ENCODE assay signal across 8 cellular contexts in the genomic region with DNA sequence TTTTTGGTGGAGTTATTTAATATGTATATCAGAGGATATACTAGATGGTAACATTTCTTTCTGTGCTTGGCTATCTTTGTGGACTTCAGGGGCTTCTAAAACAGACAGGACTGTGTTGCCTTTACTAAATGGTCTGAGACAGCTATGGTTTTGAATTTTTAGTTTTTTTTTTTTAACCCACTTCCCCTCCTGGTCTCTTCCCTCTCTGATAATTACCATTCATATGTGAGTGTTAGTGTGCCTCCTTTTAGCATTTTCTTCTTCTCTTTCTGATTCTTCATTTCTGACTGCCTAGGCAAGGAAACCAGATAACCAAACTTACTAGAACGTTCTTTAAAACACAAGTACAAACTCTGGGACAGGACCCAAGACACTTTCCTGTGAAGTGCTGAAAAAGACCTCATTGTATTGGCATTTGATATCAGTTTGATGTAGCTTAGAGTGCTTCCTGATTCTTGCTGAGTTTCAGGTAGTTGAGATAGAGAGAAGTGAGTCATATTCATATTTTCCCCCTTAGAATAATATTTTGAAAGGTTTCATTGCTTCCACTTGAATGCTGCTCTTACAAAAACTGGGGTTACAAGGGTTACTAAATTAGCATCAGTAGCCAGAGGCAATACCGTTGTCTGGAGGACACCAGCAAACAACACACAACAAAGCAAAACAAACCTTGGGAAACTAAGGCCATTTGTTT. TPM values are rescaled to one million over a fixed set of nuclear protein-coding genes. Genes with fewer than 3 reads are reported as not detected.
DNase-seq lines count a peak whose midpoint lies in the region; ATAC-seq, FAIRE-seq and TF ChIP-seq lines count a peak whose summit lies in the region.

No MANE protein-coding gene starts in this region.

- no peak overlapping the region for H2BK20ac ChIP-seq in H9 (ENCODE audit: low read depth, low read length, poor library complexity, severe bottlenecking)

- H2AFZ ChIP-seq in H9 (ENCODE audit: low read length) = no peak overlapping the region

- no peak overlapping the region for H3K4ac ChIP-seq in H9 (ENCODE audit: low read depth, low read length)

- H3K18ac ChIP-seq in H9 (ENCODE audit: insufficient read length, low read depth, low read length) = no peak overlapping the region

- no peak overlapping the region for H4K8ac ChIP-seq in H9 (replicated peaks; ENCODE audit: insufficient read length, low read depth, low read length)

- TF ChIP-seq CTCF in H9 (conservative IDR thresholded peaks at IDR 0.05) (no peak), RWPE2 (IDR thresholded peaks at IDR 0.05; ENCODE audit: poor library complexity, severe bottlenecking) (no peak), dorsolateral prefrontal cortex (IDR thresholded peaks at IDR 0.05 in 54 of 56, conservative IDR thresholded peaks at IDR 0.05 in 2 of 56; ENCODE audit: low read depth in 1 of 56, partially characterized antibody in 56 of 56) (no peak), uterus (IDR thresholded peaks at IDR 0.05) (no peak)

- peak overlapping the region in 2 of 3 experiments; percentile 46 to 65; a peak in 3 of 7 replicates for H3K27ac Mint-ChIP-seq in H9

- H3K27ac ChIP-seq in H9 (ENCODE audit: insufficient read length, low read depth, low read length) (no peak overlapping the region), RWPE2 (ENCODE audit: poor library complexity, severe bottlenecking) (peak overlapping the region; percentile 16), dorsolateral prefrontal cortex (peak overlapping the region in 1 of 59 donors; percentile 3), uterus (no peak overlapping the region)

- no peak overlapping the region for H3K23ac ChIP-seq in H9 (ENCODE audit: insufficient read length, low read depth, low read length)

- H2BK5ac ChIP-seq in H9 (ENCODE audit: insufficient read length, low read length) = no peak overlapping the region

- H3K36me3 ChIP-seq in RWPE2 (ENCODE audit: low read depth) = peaks cover 63% of the 10 kb centered on the region
- no peaks in the 10 kb centered on the region for H3K36me3 ChIP-seq in uterus

- H3K79me1 ChIP-seq in H9 (ENCODE audit: insufficient read depth, low read depth, low read length, poor library complexity, severe bottlenecking) = no peaks in the 10 kb centered on the region

- no peak overlapping the region for H2BK120ac ChIP-seq in H9 (ENCODE audit: low read depth, low read length, poor library complexity, severe bottlenecking)

- no peaks in the 10 kb centered on the region for H4K20me1 ChIP-seq in H9 (ENCODE audit: control insufficient read depth, insufficient read depth, insufficient read length)

- no peak overlapping the region for H3K9ac ChIP-seq in H9 (ENCODE audit: extremely low read depth, insufficient read length, low read length)

- H3K4me1 Mint-ChIP-seq in H9 = no peaks in the 10 kb centered on the region

- H3K4me2 ChIP-seq in H9 (ENCODE audit: insufficient read depth, insufficient read length, low read length) = no peak overlapping the region

- H3K4me3 Mint-ChIP-seq in H9 = no peak overlapping the region

- H2BK12ac ChIP-seq in H9 (ENCODE audit: insufficient read length, low read depth, low read length) = no peak overlapping the region

- H3K14ac ChIP-seq in H9 (ENCODE audit: insufficient read depth, low read length) = no peak overlapping the region

- H3K4me3 ChIP-seq in RWPE2 (ENCODE audit: severe bottlenecking) (no peak overlapping the region), dorsolateral prefrontal cortex (no peak overlapping the region), uterus (no peak overlapping the region)

- H3K23me2 ChIP-seq in H9 (ENCODE audit: insufficient read length, low read depth, low read length, poor library complexity, severe bottlenecking) = no peaks in the 10 kb centered on the region

- peaks cover 64 to 99% (median 97%) of the 10 kb centered on the region in 3 experiments for H3K36me3 Mint-ChIP-seq in H9 (ENCODE audit: insufficient read depth in 1 of 3, low read depth in 3 of 3)

- H2BK15ac ChIP-seq in H9 (ENCODE audit: low read depth, low read length) = no peak overlapping the region

- H3K9me3 ChIP-seq in H9 (ENCODE audit: control insufficient read depth, low read depth, low read length) (no peaks in the 10 kb centered on the region), RWPE2 (ENCODE audit: severe bottlenecking) (no peaks in the 10 kb centered on the region), uterus (no peaks in the 10 kb centered on the region)

- no peak for FAIRE-seq in urothelium cell line (lab: Jason Lieb, UNC)

- H3K27me3 ChIP-seq in H9 (ENCODE audit: insufficient read depth, low read length) = no peaks in the 10 kb centered on the region
- H3K27me3 ChIP-seq in RWPE2 (ENCODE audit: insufficient read depth, poor library complexity, severe bottlenecking) = no peaks in the 10 kb centered on the region
- no peaks in the 10 kb centered on the region for H3K27me3 ChIP-seq in dorsolateral prefrontal cortex
- no peaks in the 10 kb centered on the region for H3K27me3 ChIP-seq in uterus

- no peaks in the 10 kb centered on the region for H3K79me2 ChIP-seq in H9 (ENCODE audit: insufficient read depth, low read length)

- H3K4me1 ChIP-seq in H9 (ENCODE audit: insufficient read depth, low read length) (no peaks in the 10 kb centered on the region), RWPE2 (ENCODE audit: insufficient read depth, poor library complexity, severe bottlenecking) (no peaks in the 10 kb centered on the region), uterus (no peaks in the 10 kb centered on the region)

- no peak overlapping the region for H4K91ac ChIP-seq in H9 (ENCODE audit: insufficient read length, low read depth, low read length)

- intact Hi-C loops in dorsolateral prefrontal cortex (cut with DNase I) (no loop called here), uterus (cut with DNase I; ENCODE audit: low total_unique reads) (no loop called here)

- H2AK5ac ChIP-seq in H9 (ENCODE audit: insufficient read length, low read length) = no peak overlapping the region

- no peaks in the 10 kb centered on the region; the same call in 1 of the 2 replicates for H3K27me3 Mint-ChIP-seq in H9 (ENCODE audit: low read depth)

- H3T11ph ChIP-seq in H9 (ENCODE audit: low read length) = no peak overlapping the region

- no peak overlapping the region for H4K5ac ChIP-seq in H9 (ENCODE audit: insufficient read length, low read depth, low read length)

- TF ChIP-seq POLR2A in uterus (IDR thresholded peaks at IDR 0.05) = no peak

- no peak overlapping the region for H3K56ac ChIP-seq in H9 (ENCODE audit: insufficient read length, low read depth, low read length)

- no CpG with 5 or more reads among the region's 2 CpGs for whole genome bisulfite sequencing in H9 (ENCODE audit: extremely low coverage, insufficient read length, low lambda C conversion rate)

- ATAC-seq in GM18517 (IDR thresholded peaks at IDR 0.05; ENCODE audit: unreplicated experiment) (peak; percentile 63), RWPE2 (ENCODE audit: low read depth) (peak; percentile 44; the same call in 2 of the 3 replicates)

- DNase-seq in H9 (no peak), RWPE2 (ENCODE audit: low spot score) (no peak), kidney tubule cell (ENCODE audit: low spot score) (peak; percentile 77), dorsolateral prefrontal cortex (no peak), urothelium cell line (ENCODE audit: low spot score) (no peak), uterus (no peak), activated gamma-delta T cell (lab: John Stamatoyannopoulos, UW) (no peak)

- H3K9me3 Mint-ChIP-seq in H9 = peaks cover 10 to 16% of the 10 kb centered on the region in 2 experiments

RNA-seq across cellular contexts. Expression of a gene that starts 52.7 kb away (rescaled TPM):
- total RNA-seq in H9 (2021) (172 and 179 TPM in 2 replicates), dorsolateral prefrontal cortex (100 to 1,000 TPM in 14 of 120 experiments, 10 to 100 TPM in 106; 64.8 to 122 (median 86.8) TPM), uterus (100 to 1,000 TPM; 104 to 198 (median 141) TPM)
